In the genomic region with DNA sequence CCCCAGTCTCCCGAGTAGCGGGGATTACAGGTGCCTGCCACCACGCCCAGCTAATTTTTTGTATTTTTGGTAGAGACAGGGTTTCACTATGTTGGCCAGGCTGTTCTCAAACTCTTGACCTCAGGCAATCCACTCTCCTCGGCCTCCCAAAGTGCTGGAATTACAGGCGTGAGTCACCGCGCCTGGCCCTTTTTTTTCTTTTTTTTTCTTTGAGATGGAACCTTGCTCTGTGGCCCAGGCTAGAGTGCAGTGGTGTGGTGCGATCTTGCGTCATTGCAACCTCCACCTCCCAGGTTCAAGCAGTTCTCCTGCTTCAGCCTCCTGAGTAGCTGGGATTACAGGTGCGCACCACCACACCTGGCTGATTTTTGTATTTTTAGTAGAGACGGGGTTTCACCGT, we compare ENCODE assay signal across 13 cellular contexts. TPM values are rescaled to one million over a fixed set of nuclear protein-coding genes. Genes with fewer than 3 reads are reported as not detected.
DNase-seq lines count a peak whose midpoint lies in the region; ATAC-seq, FAIRE-seq and TF ChIP-seq lines count a peak whose summit lies in the region.
"Not testable (repeated sequence)": the region's sequence is repeated elsewhere in the genome, so short reads cannot be mapped to it uniquely, and the experiment has no call there.
"Had no signal": no experiment of that assay in that cellular context is flagged by ENCODE, and none has a peak within 500 bp of the region (broad histone marks: within the 10 kb centered on the region; RNA-seq: fewer than 3 reads in every experiment).

No MANE protein-coding gene starts in this region.

- not testable (repeated sequence) for H3K4me2 ChIP-seq in H9 (ENCODE audit: insufficient read depth, insufficient read length, low read length); astrocyte (ENCODE audit: low read length)

- not testable (repeated sequence) for H3K14ac ChIP-seq in H9 (ENCODE audit: insufficient read depth, low read length)

- H3K36me3 ChIP-seq in astrocyte (ENCODE audit: insufficient read depth, low read length) = peaks cover 68% of the 10 kb centered on the region

- H4K8ac ChIP-seq in H9 (replicated peaks; ENCODE audit: insufficient read length, low read depth, low read length) = not testable (repeated sequence)

- not testable (repeated sequence) for H3K27me3 ChIP-seq in H9 (ENCODE audit: insufficient read depth, low read length); astrocyte (ENCODE audit: insufficient read depth, low read length)

- H3K9me3 ChIP-seq in H9 (ENCODE audit: control insufficient read depth, low read depth, low read length); astrocyte (ENCODE audit: insufficient read depth, low read depth, low read length): not testable (repeated sequence)

- DNase-seq in ELF-1 (ENCODE audit: low read depth, low spot score) = peak; percentile 4
- not testable (repeated sequence) for DNase-seq in H9; astrocyte (ENCODE audit: low read depth); progenitor cell of endocrine pancreas (ENCODE audit: low spot score, unreplicated experiment)
- peak; percentile 56 for DNase-seq in islet precursor cell

- not testable (repeated sequence) for FAIRE-seq in astrocyte (lab: Jason Lieb, UNC)

- peak overlapping the region in 2 of 3 experiments; percentile 27 to 86; a peak in 3 of 7 replicates for H3K27ac Mint-ChIP-seq in H9
- peak overlapping the region; percentile 6 for H3K27ac Mint-ChIP-seq in T-helper 1 cell treated with Interleukin-12 subunit alpha and Interleukin-12 subunit beta and Interleukin-4 antibody, amounts not matched to agents 30 μg/mL and 1 μg/mL, for 36 hours
- H3K27ac Mint-ChIP-seq in activated T-helper 17 cell treated with anti-CD3 and anti-CD28 coated beads, Interleukin-2, amount 50 U/mL, for 72 hours = peak overlapping the region; percentile 75
- not testable (repeated sequence) for H3K27ac Mint-ChIP-seq in astrocyte (ENCODE audit: unreplicated experiment)
- peak overlapping the region; percentile 83 for H3K27ac Mint-ChIP-seq in progenitor cell of endocrine pancreas

- H3K9me3 Mint-ChIP-seq in H9; T-helper 1 cell treated with Interleukin-12 subunit alpha and Interleukin-12 subunit beta and Interleukin-4 antibody, amounts not matched to agents 30 μg/mL and 1 μg/mL, for 36 hours; activated T-helper 17 cell treated with anti-CD3 and anti-CD28 coated beads, Interleukin-2, amount 50 U/mL, for 72 hours; astrocyte (ENCODE audit: unreplicated experiment); progenitor cell of endocrine pancreas (ENCODE audit: low read depth): not testable (repeated sequence)

- not testable (repeated sequence) for H2AK5ac ChIP-seq in H9 (ENCODE audit: insufficient read length, low read length)

- not testable (repeated sequence) for H3K4me3 ChIP-seq in astrocyte (ENCODE audit: insufficient read depth, low read depth, low read length)

- not testable (repeated sequence) for H2BK15ac ChIP-seq in H9 (ENCODE audit: low read depth, low read length)

- H4K91ac ChIP-seq in H9 (ENCODE audit: insufficient read length, low read depth, low read length) = not testable (repeated sequence)

- not testable (repeated sequence) for H3K79me2 ChIP-seq in H9 (ENCODE audit: insufficient read depth, low read length)
- peaks cover 77% of the 10 kb centered on the region for H3K79me2 ChIP-seq in astrocyte (ENCODE audit: insufficient read depth, low read length)

- not testable (repeated sequence) for H3K4me1 Mint-ChIP-seq in H9; activated T-helper 17 cell treated with anti-CD3 and anti-CD28 coated beads, Interleukin-2, amount 50 U/mL, for 72 hours; astrocyte (ENCODE audit: low read depth, unreplicated experiment); progenitor cell of endocrine pancreas (ENCODE audit: low read depth)
- H3K4me1 Mint-ChIP-seq in T-helper 1 cell treated with Interleukin-12 subunit alpha and Interleukin-12 subunit beta and Interleukin-4 antibody, amounts not matched to agents 30 μg/mL and 1 μg/mL, for 36 hours (ENCODE audit: low read depth) = peaks cover 11% of the 10 kb centered on the region

- H2BK20ac ChIP-seq in H9 (ENCODE audit: low read depth, low read length, poor library complexity, severe bottlenecking) = not testable (repeated sequence)

- H2BK120ac ChIP-seq in H9 (ENCODE audit: low read depth, low read length, poor library complexity, severe bottlenecking) = not testable (repeated sequence)

- H3K23me2 ChIP-seq in H9 (ENCODE audit: insufficient read length, low read depth, low read length, poor library complexity, severe bottlenecking) = not testable (repeated sequence)

- not testable (repeated sequence) for H3K18ac ChIP-seq in H9 (ENCODE audit: insufficient read length, low read depth, low read length)

- not testable (repeated sequence) for H3K4me3 Mint-ChIP-seq in H9; T-helper 1 cell treated with Interleukin-12 subunit alpha and Interleukin-12 subunit beta and Interleukin-4 antibody, amounts not matched to agents 30 μg/mL and 1 μg/mL, for 36 hours; activated T-helper 17 cell treated with anti-CD3 and anti-CD28 coated beads, Interleukin-2, amount 50 U/mL, for 72 hours; progenitor cell of endocrine pancreas (ENCODE audit: low read depth)
- peak overlapping the region; percentile 65 for H3K4me3 Mint-ChIP-seq in astrocyte (ENCODE audit: unreplicated experiment)

- not testable (repeated sequence) for H3K27me3 Mint-ChIP-seq in H9 (ENCODE audit: low read depth); T-helper 1 cell treated with Interleukin-12 subunit alpha and Interleukin-12 subunit beta and Interleukin-4 antibody, amounts not matched to agents 30 μg/mL and 1 μg/mL, for 36 hours (ENCODE audit: low read depth); activated T-helper 17 cell treated with anti-CD3 and anti-CD28 coated beads, Interleukin-2, amount 50 U/mL, for 72 hours; astrocyte (ENCODE audit: low read depth, unreplicated experiment); progenitor cell of endocrine pancreas

- not testable (repeated sequence) for H4K20me1 ChIP-seq in H9 (ENCODE audit: control insufficient read depth, insufficient read depth, insufficient read length)
- peaks cover 79% of the 10 kb centered on the region for H4K20me1 ChIP-seq in astrocyte (ENCODE audit: insufficient read depth, low read length)

- H3K36me3 Mint-ChIP-seq in H9 (ENCODE audit: insufficient read depth in 1 of 3, low read depth in 3 of 3) (peaks cover 61 to 96% (median 90%) of the 10 kb centered on the region in 3 experiments; a peak in 6 of 7 replicates), astrocyte (ENCODE audit: low read depth, unreplicated experiment) (peaks cover 34% of the 10 kb centered on the region), progenitor cell of endocrine pancreas (ENCODE audit: insufficient read depth) (peaks cover 44% of the 10 kb centered on the region)
- peaks cover 51% of the 10 kb centered on the region for H3K36me3 Mint-ChIP-seq in T-helper 1 cell treated with Interleukin-12 subunit alpha and Interleukin-12 subunit beta and Interleukin-4 antibody, amounts not matched to agents 30 μg/mL and 1 μg/mL, for 36 hours (ENCODE audit: low read depth)
- H3K36me3 Mint-ChIP-seq in activated T-helper 17 cell treated with anti-CD3 and anti-CD28 coated beads, Interleukin-2, amount 50 U/mL, for 72 hours (ENCODE audit: low read depth) = peaks cover 99% of the 10 kb centered on the region

- not testable (repeated sequence) for H3K27ac ChIP-seq in H9 (ENCODE audit: insufficient read length, low read depth, low read length); astrocyte (ENCODE audit: low read depth, low read length)

- not testable (repeated sequence) for H3K9ac ChIP-seq in H9 (ENCODE audit: extremely low read depth, insufficient read length, low read length); astrocyte (ENCODE audit: low read length)

- WGBS in H9 (ENCODE audit: extremely low coverage, insufficient read length, low lambda C conversion rate) = no CpG with 5 or more reads among the region's 12 CpGs

- not testable (repeated sequence) for H4K5ac ChIP-seq in H9 (ENCODE audit: insufficient read length, low read depth, low read length)

- H3K23ac ChIP-seq in H9 (ENCODE audit: insufficient read length, low read depth, low read length) = not testable (repeated sequence)

- not testable (repeated sequence) for H3K4me1 ChIP-seq in H9 (ENCODE audit: insufficient read depth, low read length); astrocyte (ENCODE audit: insufficient read depth, low read length)

- not testable (repeated sequence) for H3K56ac ChIP-seq in H9 (ENCODE audit: insufficient read length, low read depth, low read length)

- H3K79me1 ChIP-seq in H9 (ENCODE audit: insufficient read depth, low read depth, low read length, poor library complexity, severe bottlenecking) = not testable (repeated sequence)

- not testable (repeated sequence) for H2BK12ac ChIP-seq in H9 (ENCODE audit: insufficient read length, low read depth, low read length)

- not testable (repeated sequence) for H3K4ac ChIP-seq in H9 (ENCODE audit: low read depth, low read length)

- ATAC-seq in activated T-helper 17 cell treated with anti-CD3 and anti-CD28 coated beads, Interleukin-2, amount 50 U/mL, for 72 hours (replicated peaks) = not testable (repeated sequence)

- H3T11ph ChIP-seq in H9 (ENCODE audit: low read length) = not testable (repeated sequence)

- H2BK5ac ChIP-seq in H9 (ENCODE audit: insufficient read length, low read length) = not testable (repeated sequence)

- TF ChIP-seq CTCF in H9 (conservative IDR thresholded peaks at IDR 0.05); astrocyte (IDR thresholded peaks at IDR 0.05; ENCODE audit: insufficient read depth, low read depth, low read length); progenitor cell of endocrine pancreas (IDR thresholded peaks at IDR 0.05; ENCODE audit: unreplicated experiment): not testable (repeated sequence)

- H2AFZ ChIP-seq in H9 (ENCODE audit: low read length); astrocyte (ENCODE audit: low read depth, low read length): not testable (repeated sequence)

RNA-seq across cellular contexts. Expression of a gene that starts 12.4 kb away (rescaled TPM):
- total RNA-seq in H9 (2021) = 258 and 265 TPM in 2 replicates
- 100 to 1,000 TPM; 237 to 249 TPM for total RNA-seq in activated T-helper 17 cell treated with anti-CD3 and anti-CD28 coated beads, Interleukin-2, amount 50 U/mL, for 72 hours
- total RNA-seq in astrocyte = 203 and 218 TPM in 2 replicates
- 263 and 268 TPM in 2 replicates for total RNA-seq in progenitor cell of endocrine pancreas

RNA-seq across cellular contexts. Expression of a gene that starts 27.0 kb away (rescaled TPM):
- total RNA-seq in H9 (2021) = not detected in 2 replicates
- total RNA-seq in activated T-helper 17 cell treated with anti-CD3 and anti-CD28 coated beads, Interleukin-2, amount 50 U/mL, for 72 hours = not detected
- not detected in 2 replicates for total RNA-seq in astrocyte
- total RNA-seq in progenitor cell of endocrine pancreas = not detected in 2 replicates
- total RNA-seq: CD4-positive, alpha-beta T cell; CD8-positive, alpha-beta memory T cell; GM12878; GM23248; H4; HFFc6 had no signal

RNA-seq across cellular contexts. Expression of a gene that starts 39.3 kb away (rescaled TPM):
- total RNA-seq in H9 (2021) (79.8 and 80.4 TPM in 2 replicates), astrocyte (82.2 and 89.9 TPM in 2 replicates), progenitor cell of endocrine pancreas (51.0 and 52.3 TPM in 2 replicates)
- total RNA-seq in activated T-helper 17 cell treated with anti-CD3 and anti-CD28 coated beads, Interleukin-2, amount 50 U/mL, for 72 hours = 100 to 1,000 TPM; 127 to 132 TPM

RNA-seq across cellular contexts. Expression of a gene that starts 41.2 kb away (rescaled TPM):
- 508 and 513 TPM in 2 replicates for total RNA-seq in H9 (2021)
- 100 to 1,000 TPM; 370 to 607 TPM for total RNA-seq in activated T-helper 17 cell treated with anti-CD3 and anti-CD28 coated beads, Interleukin-2, amount 50 U/mL, for 72 hours
- total RNA-seq in astrocyte = 600 and 687 TPM in 2 replicates
- total RNA-seq in progenitor cell of endocrine pancreas = 298 and 304 TPM in 2 replicates
